ENCODE assay signal across 25 cellular contexts in genomic region chr17:54324813-54325212, GRCh38.
"Had no signal": no experiment of that assay in that cellular context is flagged by ENCODE, and none has a peak within 500 bp of the region (broad histone marks: within the 10 kb centered on the region; RNA-seq: fewer than 3 reads in every experiment).

No MANE protein-coding gene starts in this region.

- H3K27ac ChIP-seq: left ventricle myocardium inferior, neural progenitor cell, neutrophil, ovary, right atrium auricular region, skin epidermis, stomach, testis, thyroid gland, transverse colon, upper lobe of left lung had no signal

- H3K4me2 ChIP-seq: neural progenitor cell had no signal

- H3K9me3 ChIP-seq: neutrophil, ovary, testis, thyroid gland had no signal

- H3K4me3 ChIP-seq: left ventricle myocardium inferior, lung, neural progenitor cell, ovary, right atrium auricular region, skin epidermis, stomach, testis, thyroid gland, transverse colon, upper lobe of left lung had no signal

- H3K4me1 ChIP-seq: left ventricle myocardium inferior, neural progenitor cell, right atrium auricular region, stomach, testis, thyroid gland, transverse colon, upper lobe of left lung had no signal

- DNase-seq: islet precursor cell; left ventricle myocardium inferior; mesendoderm; naive B cell; natural killer cell; nephron progenitor cell; occipital lobe; ovary; stimulated activated CD4-positive, alpha-beta T cell treated with anti-CD3 and anti-CD28 coated beads, Interleukin-12 subunit alpha, Interleukin-12 subunit beta, amount 100 ng/mL, for 4 hours; stimulated activated CD4-positive, alpha-beta T cell treated with anti-CD3 and anti-CD28 coated beads, Interleukin-15, amount 100 ng/mL, for 24 hours; stimulated activated CD4-positive, alpha-beta T cell treated with anti-CD3 and anti-CD28 coated beads, Interleukin-2, amount 100 ng/mL, for 24 hours; stimulated activated CD4-positive, alpha-beta T cell treated with anti-CD3 and anti-CD28 coated beads, Interleukin-4, amount 100 ng/mL, for 1 hour; stimulated activated naive B cell treated with anti-CD40 and anti-IgM and Interleukin-4, amounts not matched to agents 10 μg/mL and 1 μg/mL and 100 μg/mL, for 72 hours; stimulated activated naive CD8-positive, alpha-beta T cell treated with anti-CD3 and anti-CD28 coated beads, Interleukin-15, Interleukin-2, amounts not matched to agents 100 U/mL and 50 U/mL, for 24 hours; stomach; testis; thyroid gland; transverse colon; upper lobe of left lung had no signal

- H3K36me3 ChIP-seq: left ventricle myocardium inferior, neural progenitor cell, neutrophil, ovary, right atrium auricular region, stomach, thyroid gland, transverse colon, upper lobe of left lung had no signal

- ATAC-seq: natural killer cell; sciatic nerve; stimulated activated naive B cell treated with anti-CD40 and anti-IgM and Interleukin-4, amounts not matched to agents 10 μg/mL and 1 μg/mL and 100 μg/mL, for 72 hours; stimulated activated naive CD8-positive, alpha-beta T cell treated with anti-CD3 and anti-CD28 coated beads, Interleukin-15, Interleukin-2, amounts not matched to agents 100 U/mL and 50 U/mL, for 24 hours had no signal

- H3K27me3 ChIP-seq: neural progenitor cell, neutrophil, ovary, right atrium auricular region, stomach, testis, thyroid gland, transverse colon, upper lobe of left lung had no signal

- H2AFZ ChIP-seq: neural progenitor cell had no signal
